ENCODE assay signal across 8 cellular contexts in genomic region chr2:3805120-3805519, GRCh38.
DNase-seq lines count a peak whose midpoint lies in the region; ATAC-seq, FAIRE-seq and TF ChIP-seq lines count a peak whose summit lies in the region.
"Had no signal": no experiment of that assay in that cellular context is flagged by ENCODE, and none has a peak within 500 bp of the region (broad histone marks: within the 10 kb centered on the region; RNA-seq: fewer than 3 reads in every experiment).

No MANE protein-coding gene starts in this region.

- CTCF ChIA-PET in K562 (lab: Yijun Ruan, JAX; ENCODE audit: low intra/inter-chr PET ratio), result no interaction called here
- CTCF ChIA-PET in activated CD8-positive, alpha-beta memory T cell treated with anti-CD3 and anti-CD28 coated beads, Interleukin-2, amount 10 ng/mL, durations not matched to agents 7 days and 5 days (lab: Charles Lee), result no interaction called here

- H3K9me3 ChIP-seq in K562 (replicated peaks; ENCODE audit: control insufficient read depth, insufficient read depth, low read depth, low read length), result no peaks in the 10 kb centered on the region
- H3K9me3 ChIP-seq: mucosa of descending colon had no signal

- no peaks in the 10 kb centered on the region for H3K36me3 Mint-ChIP-seq in nephron (ENCODE audit: low read depth)
- no peaks in the 10 kb centered on the region for H3K36me3 Mint-ChIP-seq in activated CD8-positive, alpha-beta memory T cell treated with anti-CD3 and anti-CD28 coated beads, Interleukin-2, amount 10 ng/mL, durations not matched to agents 7 days and 5 days

- H3K79me2 ChIP-seq in K562 (ENCODE audit: control insufficient read depth, insufficient read depth, low read length), result no peaks in the 10 kb centered on the region

- DNase-seq in Kasumi-1 (lab: John Stamatoyannopoulos, UW) (peak; percentile 32 to 59), K562 (ENCODE audit: extremely low read depth in 1 of 4, low spot score in 3 of 4) (peak; percentile 27 to 48 (median 34)), HCEC 1CT (no peak)
- DNase-seq in activated CD8-positive, alpha-beta memory T cell treated with anti-CD3 and anti-CD28 coated beads, Interleukin-2, amount 10 ng/mL, durations not matched to agents 7 days and 5 days, result no peak
- DNase-seq: mucosa of descending colon had no signal

- peak in 1 of 2 experiments; percentile 35; a peak in 2 of 4 replicates for TF ChIP-seq RAD21 in K562 (CRISPR knock-in tag; conservative IDR thresholded peaks at IDR 0.05 in 1 of 2, IDR thresholded peaks at IDR 0.05 in 1 of 2)

- H4K20me1 ChIP-seq in K562 (replicated peaks; ENCODE audit: control insufficient read depth, insufficient read depth, low read length), result no peaks in the 10 kb centered on the region

- no peak overlapping the region for H2AFZ ChIP-seq in K562 (ENCODE audit: low read depth, low read length)

- no peak for TF ChIP-seq EP300 in K562 (IDR thresholded peaks at IDR 0.05; ENCODE audit: low read length)

- intact Hi-C loops in K562 (cut with micrococcal nuclease), result loop anchor here (2.0 kb wide), 1 partner anchor 66 kb away; no protein-coding TSS in a partner anchor

- POLR2A ChIA-PET in K562 (lab: Yijun Ruan, JAX), result no interaction called here

- ATAC-seq in K562 (peak; percentile 91), HG03045 (IDR thresholded peaks at IDR 0.05; ENCODE audit: unreplicated experiment) (no peak)
- no peak for ATAC-seq in activated CD8-positive, alpha-beta memory T cell treated with anti-CD3 and anti-CD28 coated beads, Interleukin-2, amount 10 ng/mL, durations not matched to agents 7 days and 5 days
- ATAC-seq: mucosa of descending colon had no signal

- peaks cover 11% of the 10 kb centered on the region for H3K27me3 Mint-ChIP-seq in nephron (ENCODE audit: low read depth)
- no peaks in the 10 kb centered on the region for H3K27me3 Mint-ChIP-seq in activated CD8-positive, alpha-beta memory T cell treated with anti-CD3 and anti-CD28 coated beads, Interleukin-2, amount 10 ng/mL, durations not matched to agents 7 days and 5 days

- no peaks in the 10 kb centered on the region for H3K9me3 Mint-ChIP-seq in nephron
- no peaks in the 10 kb centered on the region for H3K9me3 Mint-ChIP-seq in activated CD8-positive, alpha-beta memory T cell treated with anti-CD3 and anti-CD28 coated beads, Interleukin-2, amount 10 ng/mL, durations not matched to agents 7 days and 5 days (ENCODE audit: low read depth)

- no peaks in the 10 kb centered on the region for H3K4me1 ChIP-seq in K562 (replicated peaks in 1 of 2; ENCODE audit: control insufficient read depth in 2 of 2, insufficient read depth in 2 of 2, low read length in 2 of 2)

- H3K9ac ChIP-seq in K562 (ENCODE audit: insufficient read depth in 1 of 2, low read depth in 2 of 2, low read length in 2 of 2), result no peak overlapping the region

- no peaks in the 10 kb centered on the region for H3K36me3 ChIP-seq in K562 (ENCODE audit: control insufficient read depth, insufficient read depth, low read length)

- BruUV-seq in K562 (replicated peaks; lab: Mats Ljungman, UMichigan), result no TSS peak

- H3K4me1 Mint-ChIP-seq in nephron, result no peaks in the 10 kb centered on the region
- H3K4me1 Mint-ChIP-seq in activated CD8-positive, alpha-beta memory T cell treated with anti-CD3 and anti-CD28 coated beads, Interleukin-2, amount 10 ng/mL, durations not matched to agents 7 days and 5 days, result no peaks in the 10 kb centered on the region

- peak; percentile 49 for FAIRE-seq in K562 (lab: Jason Lieb, UNC)

- H3K27me3 ChIP-seq in K562 (ENCODE audit: control insufficient read depth in 2 of 2, insufficient read depth in 2 of 2, low read length in 2 of 2), result no peaks in the 10 kb centered on the region

- no peak for TF ChIP-seq POLR2A in K562 (conservative IDR thresholded peaks at IDR 0.05)

- no peak overlapping the region for H3K27ac ChIP-seq in K562 (ENCODE audit: extremely low read depth, low read depth, low read length)

- H3K4me3 Mint-ChIP-seq in nephron, result no peak overlapping the region
- H3K4me3 Mint-ChIP-seq in activated CD8-positive, alpha-beta memory T cell treated with anti-CD3 and anti-CD28 coated beads, Interleukin-2, amount 10 ng/mL, durations not matched to agents 7 days and 5 days, result no peak overlapping the region

- H3K27ac Mint-ChIP-seq in nephron, result no peak overlapping the region
- H3K27ac Mint-ChIP-seq in activated CD8-positive, alpha-beta memory T cell treated with anti-CD3 and anti-CD28 coated beads, Interleukin-2, amount 10 ng/mL, durations not matched to agents 7 days and 5 days, result no peak overlapping the region

- in situ Hi-C loops in K562 (cut with MboI), result no loop called here

- no peak overlapping the region for H3K4me3 ChIP-seq in K562
- H3K4me3 ChIP-seq: mucosa of descending colon had no signal

- H3K4me2 ChIP-seq in K562 (ENCODE audit: insufficient read depth, low read length), result no peak overlapping the region

- 0% methylated on average over 8 of the region's 8 CpGs for WGBS in K562 (ENCODE audit: insufficient coverage, low coverage, missing lambda C conversion rate)

- TF ChIP-seq CTCF in GM12873 (IDR thresholded peaks at IDR 0.05; ENCODE audit: insufficient read depth, low read depth, low read length, missing control alignments) (peak; percentile 40), K562 (IDR thresholded peaks at IDR 0.05 in 2 of 3, conservative IDR thresholded peaks at IDR 0.05 in 1 of 3; ENCODE audit: insufficient read depth in 2 of 3, low read depth in 1 of 3, low read length in 3 of 3) (peak; percentile 43 to 62 (median 51)), nephron (IDR thresholded peaks at IDR 0.05; ENCODE audit: unreplicated experiment in 3 of 3) (peak in 2 of 3 experiments; percentile 45 to 47)

- H3K9me1 ChIP-seq in K562 (ENCODE audit: control insufficient read depth, insufficient read depth, low read length), result no peaks in the 10 kb centered on the region

TF ChIP-seq in K562, 482 proteins besides CTCF, POLR2A, EP300 and RAD21:
- TF ChIP-seq PBX2 (CRISPR knock-in tag; IDR thresholded peaks at IDR 0.05; ENCODE audit: low read depth) (no peak), PBX2 (tag; conservative IDR thresholded peaks at IDR 0.05; ENCODE audit: low read depth) (peak; percentile 57), NFIC (IDR thresholded peaks at IDR 0.05) (peak; percentile 51), ZFP1 (CRISPR knock-in tag; IDR thresholded peaks at IDR 0.05) (no peak), TEAD1 (CRISPR knock-in tag; IDR thresholded peaks at IDR 0.05) (no peak), NR4A1 (CRISPR knock-in tag; IDR thresholded peaks at IDR 0.05) (peak; percentile 16; the same call in 1 of the 2 replicates), NR4A1 (tag; IDR thresholded peaks at IDR 0.05) (no peak), MEIS2 (IDR thresholded peaks at IDR 0.05; ENCODE audit: partially characterized antibody) (peak; percentile 44), EHMT2 (IDR thresholded peaks at IDR 0.05) (no peak), PKNOX1 (IDR thresholded peaks at IDR 0.05) (peak; percentile 85), CTCFL (IDR thresholded peaks at IDR 0.05; ENCODE audit: borderline replicate concordance, insufficient read depth, low read depth, low read length, poor library complexity, severe bottlenecking) (peak; percentile 62)
TF ChIP-seq in K562: peak in this region for 6.

Comparison
In these comparisons a context has a peak if more than half of its experiments do, and no peak if none do; other contexts are left out.
1. DNase-seq: peak in Kasumi-1 (2 of 2) and K562 (4 of 4); none in activated CD8-positive, alpha-beta memory T cell treated with anti-CD3 and anti-CD28 coated beads, Interleukin-2, amount 10 ng/mL, durations not matched to agents 7 days and 5 days (single experiment) and HCEC 1CT (single experiment).
2. Peak in every context shown above with its lines, with median percentiles within 50 percentile points of each other: CTCF ChIP-seq.